In genomic region chr5:139392678-139393496, GRCh38 we compare ENCODE assay signal across 9 cellular contexts. TPM values are rescaled to one million over a fixed set of nuclear protein-coding genes. Genes with fewer than 3 reads are reported as not detected.
DNase-seq lines count a peak whose midpoint lies in the region; ATAC-seq and TF ChIP-seq lines count a peak whose summit lies in the region.
"Had no signal": no experiment of that assay in that cellular context is flagged by ENCODE, and none has a peak within 500 bp of the region (broad histone marks: within the 10 kb centered on the region; RNA-seq: fewer than 3 reads in every experiment).

No MANE protein-coding gene starts in this region.

- H3K27ac ChIP-seq in KOPT-K1 (ENCODE audit: low read depth, low read length, poor library complexity, severe bottlenecking) (peak overlapping the region; percentile 100), right lobe of liver (no peak overlapping the region)

- H3K9ac ChIP-seq in ES-I3 (ENCODE audit: low read depth, low read length) = peak overlapping the region; percentile 80

- peaks cover 31% of the 10 kb centered on the region for H3K4me1 ChIP-seq in ES-I3 (ENCODE audit: insufficient read depth, low read length)
- peaks cover 0 to 27% (median 4%) of the 10 kb centered on the region in 4 donors for H3K4me1 ChIP-seq in right lobe of liver

- H3K36me3 ChIP-seq in ES-I3 (ENCODE audit: insufficient read depth, low read length) (no peaks in the 10 kb centered on the region), KOPT-K1 (ENCODE audit: insufficient read depth, low read length) (peaks cover 24% of the 10 kb centered on the region), right lobe of liver (no peaks in the 10 kb centered on the region)

- WGBS in right lobe of liver (ENCODE audit: insufficient coverage, low coverage, low lambda C conversion rate, missing lambda C conversion rate) = 0% methylated on average over 8 of the region's 77 CpGs

- ATAC-seq in GM21528 (IDR thresholded peaks at IDR 0.05; ENCODE audit: low FRiP score, unreplicated experiment) = peak; percentile 40
- ATAC-seq in right lobe of liver = peak; percentile 58 to 68 (median 62)

- TF ChIP-seq POLR2A in right lobe of liver (IDR thresholded peaks at IDR 0.05) = no peak

- TF ChIP-seq CTCF in WI38 (IDR thresholded peaks at IDR 0.05; ENCODE audit: low read depth, low read length) (peak; percentile 50), cardiac fibroblast (IDR thresholded peaks at IDR 0.05; ENCODE audit: low read depth, low read length) (peak; percentile 34), right lobe of liver (IDR thresholded peaks at IDR 0.05) (peak; percentile 43 to 50 (median 48))

- no peaks in the 10 kb centered on the region for H3K9me3 ChIP-seq in ES-I3 (ENCODE audit: control insufficient read depth, insufficient read depth, low read length)
- no peaks in the 10 kb centered on the region for H3K9me3 ChIP-seq in KOPT-K1 (ENCODE audit: insufficient read depth, low read length, poor library complexity, severe bottlenecking)
- H3K9me3 ChIP-seq in right lobe of liver = no peaks in the 10 kb centered on the region

- H3K27me3 ChIP-seq in right lobe of liver = peaks cover 0 to 19% of the 10 kb centered on the region in 2 donors

- H3K4me3 ChIP-seq in WI38 (ENCODE audit: low read depth, low read length) (no peak overlapping the region), cardiac fibroblast (replicated peaks in 1 of 2; ENCODE audit: low read depth in 2 of 2, low read length in 2 of 2) (peak overlapping the region in 1 of 2 donors; percentile 26), right lobe of liver (peak overlapping the region; percentile 33 to 39 (median 38))

- intact Hi-C loops in right lobe of liver (cut with DNase I) = no loop called here

- peak in 1 of 2 donors; percentile 56 for DNase-seq in cardiac fibroblast (ENCODE audit: low read depth in 2 of 2)
- DNase-seq in right lobe of liver = peak in 2 of 3 donors; percentile 67 to 75
- peak; percentile 55 to 57 for DNase-seq in stimulated activated CD8-positive, alpha-beta memory T cell treated with anti-CD3 and anti-CD28 coated beads, Interleukin-15, amount 100 ng/mL, for 4 hours (ENCODE audit: low read depth in 2 of 2)
- no peak for DNase-seq in A172 (ENCODE audit: low spot score)

RNA-seq across cellular contexts. Expression of gene PROB1, which starts 2.0 kb away (rescaled TPM):
- under 1 TPM; 0.25 to 0.51 (median 0.41) TPM for total RNA-seq in right lobe of liver
- total RNA-seq in A172 (2014; rRNA removed; shearing (Covaris generic)) = 0.17 and 0.53 TPM in 2 replicates

RNA-seq across cellular contexts. Expression of gene MZB1, which starts 3.2 kb away (rescaled TPM):
- total RNA-seq in right lobe of liver = 1 to 10 TPM in 3 of 6 experiments, under 1 TPM in 3; 0.37 to 5.1 (median 1.1) TPM
- total RNA-seq in A172 (2014; rRNA removed; shearing (Covaris generic)) = not detected in 2 replicates

RNA-seq across cellular contexts. Expression of gene SLC23A1, which starts 9.8 kb away (rescaled TPM):
- 10 to 100 TPM; 11.7 to 51.0 (median 22.8) TPM for total RNA-seq in right lobe of liver
- total RNA-seq in A172 (2014; rRNA removed; shearing (Covaris generic)) = not detected in 2 replicates
- total RNA-seq: myocyte had no signal

RNA-seq across cellular contexts. Expression of gene SPATA24, which starts 11.0 kb away (rescaled TPM):
- total RNA-seq in right lobe of liver = 1 to 10 TPM; 1.5 to 4.0 (median 2.6) TPM
- 9.9 and 18.7 TPM in 2 replicates for total RNA-seq in A172 (2014; rRNA removed; shearing (Covaris generic))

RNA-seq across cellular contexts. Expression of gene DNAJC18, which starts 46.4 kb away (rescaled TPM):
- 1 to 10 TPM in 2 of 6 experiments, under 1 TPM in 4; 0.37 to 2.9 (median 0.75) TPM for total RNA-seq in right lobe of liver
- total RNA-seq in A172 (2014; rRNA removed; shearing (Covaris generic)) = 6.4 and 8.2 TPM in 2 replicates

Comparison
In these comparisons a context has a peak if more than half of its experiments do, and no peak if none do; other contexts are left out.
1. RNA of gene SLC23A1, which starts 9.8 kb away (total RNA-seq): 11.7 to 51.0 TPM in right lobe of liver; not detected in A172; every median in the first group is over 10 times any median in the second.
2. Peak in every context shown above with its lines, with median percentiles within 50 percentile points of each other: CTCF ChIP-seq.